In genomic region chr1:61051455-61052392, GRCh38 we compare ENCODE assay signal across 8 cellular contexts. TPM values are rescaled to one million over a fixed set of nuclear protein-coding genes. Genes with fewer than 3 reads are reported as not detected.
DNase-seq lines count a peak whose midpoint lies in the region; ATAC-seq and TF ChIP-seq lines count a peak whose summit lies in the region.

No MANE protein-coding gene starts in this region.

- peak overlapping the region; percentile 66 to 83 (median 77) for H3K4me3 Mint-ChIP-seq in immature natural killer cell

- H3K9ac ChIP-seq in HUES6 (ENCODE audit: low read length) (no peak overlapping the region), smooth muscle cell (ENCODE audit: low read depth) (no peak overlapping the region)

- peak in 3 of 7 donors; percentile 28 to 55 (median 33) for DNase-seq in adrenal gland
- no peak for DNase-seq in immature natural killer cell
- no peak for DNase-seq in smooth muscle cell (lab: John Stamatoyannopoulos, UW; ENCODE audit: unreplicated experiment)
- no peak for DNase-seq in NCI-H2227 (lab: John Stamatoyannopoulos, UW; ENCODE audit: unreplicated experiment)
- no peak for DNase-seq in GDM1 (lab: John Stamatoyannopoulos, UW)

- peaks cover 32% of the 10 kb centered on the region for H3K4me1 ChIP-seq in HUES6 (ENCODE audit: control insufficient read depth, insufficient read depth, low read length)
- peaks cover 11 to 45% of the 10 kb centered on the region in 2 donors for H3K4me1 ChIP-seq in adrenal gland (replicated peaks in 1 of 2)
- H3K4me1 ChIP-seq in smooth muscle cell (ENCODE audit: low read depth), result peaks cover 22% of the 10 kb centered on the region

- H3K36me3 ChIP-seq in HUES6 (ENCODE audit: control insufficient read depth, insufficient read depth, low read length), result no peaks in the 10 kb centered on the region
- H3K36me3 ChIP-seq in adrenal gland (replicated peaks in 1 of 2), result no peaks in the 10 kb centered on the region
- H3K36me3 ChIP-seq in smooth muscle cell (ENCODE audit: low read depth), result no peaks in the 10 kb centered on the region

- intact Hi-C loops in adrenal gland (cut with DNase I), result loop anchor here (5.0 to 10.0 kb wide), 5 partner anchors 133 to 406 kb away; no protein-coding TSS in a partner anchor

- H4K20me1 ChIP-seq in smooth muscle cell (ENCODE audit: low read depth), result no peaks in the 10 kb centered on the region

- H3K4me1 Mint-ChIP-seq in immature natural killer cell, result peaks cover 20 to 44% of the 10 kb centered on the region in 2 donors

- peaks cover 16 to 37% (median 27%) of the 10 kb centered on the region in 3 donors for H3K27me3 Mint-ChIP-seq in immature natural killer cell (ENCODE audit: low read depth in 3 of 3)

- no peaks in the 10 kb centered on the region for H3K9me3 Mint-ChIP-seq in immature natural killer cell

- H3K4me2 ChIP-seq in smooth muscle cell, result peak overlapping the region; percentile 93

- ATAC-seq in GM18873 (IDR thresholded peaks at IDR 0.05; ENCODE audit: low FRiP score, unreplicated experiment) (no peak), HG02884 (IDR thresholded peaks at IDR 0.05; ENCODE audit: unreplicated experiment) (no peak)

- WGBS in adrenal gland, 4 donors, result 73 to 82% (median 76%) methylated on average over 23 to 26 of the region's 26 CpGs
- 9% methylated on average over 26 of the region's 26 CpGs for whole genome bisulfite sequencing in smooth muscle cell (ENCODE audit: low lambda C conversion rate)

- peaks cover 11% of the 10 kb centered on the region for H3F3A ChIP-seq in smooth muscle cell (ENCODE audit: low read depth)

- no peaks in the 10 kb centered on the region for H3K79me2 ChIP-seq in smooth muscle cell (ENCODE audit: low read depth)

- H3K9me3 ChIP-seq in HUES6 (ENCODE audit: control insufficient read depth, insufficient read depth, low read depth, low read length) (no peaks in the 10 kb centered on the region), adrenal gland (replicated peaks in 1 of 3) (no peaks in the 10 kb centered on the region), smooth muscle cell (replicated peaks; ENCODE audit: low read depth) (no peaks in the 10 kb centered on the region)

- no peak overlapping the region for H3K27ac Mint-ChIP-seq in immature natural killer cell

- H2AFZ ChIP-seq in smooth muscle cell (ENCODE audit: low read depth), result no peak overlapping the region

- H3K27me3 ChIP-seq in HUES6 (ENCODE audit: control insufficient read depth, insufficient read depth, low read length), result peaks cover 64% of the 10 kb centered on the region
- H3K27me3 ChIP-seq in adrenal gland, result no peaks in the 10 kb centered on the region
- H3K27me3 ChIP-seq in smooth muscle cell (ENCODE audit: low read depth), result peaks cover 61% of the 10 kb centered on the region

- H3K27ac ChIP-seq in HUES6 (ENCODE audit: low read depth, low read length) (no peak overlapping the region), adrenal gland (peak overlapping the region; percentile 60 to 95 (median 94)), smooth muscle cell (ENCODE audit: low read depth) (no peak overlapping the region)

- TF ChIP-seq POLR2A in adrenal gland (IDR thresholded peaks at IDR 0.05), result no peak

- H3K4me3 ChIP-seq in HUES6 (ENCODE audit: low read depth, low read length) (peak overlapping the region; percentile 62), adrenal gland (peak overlapping the region in 1 of 4 donors; percentile 76), smooth muscle cell (peak overlapping the region; percentile 86)

- no peaks in the 10 kb centered on the region for H3K36me3 Mint-ChIP-seq in immature natural killer cell

- TF ChIP-seq CTCF in adrenal gland (IDR thresholded peaks at IDR 0.05) (no peak), smooth muscle cell (IDR thresholded peaks at IDR 0.05; ENCODE audit: borderline replicate concordance, insufficient read depth, poor library complexity, severe bottlenecking) (no peak)

RNA-seq across cellular contexts. Expression of gene NFIA, which starts 30.6 kb away (rescaled TPM):
- total RNA-seq in adrenal gland (100 to 1,000 TPM in 2 of 8 donors, 10 to 100 TPM in 6; 59.3 to 109 (median 90.2) TPM), smooth muscle cell (5.4 and 6.2 TPM in 2 replicates)
- polyA plus RNA-seq in adrenal gland (10 to 100 TPM; 15.6 to 26.0 (median 25.0) TPM), immature natural killer cell (10 to 100 TPM in 1 of 3 donors, 1 to 10 TPM in 2; 1.7 to 11.5 (median 3.9) TPM), smooth muscle cell (5.0 and 7.6 TPM in 2 replicates)

Comparison
In these comparisons a context has a peak if more than half of its experiments do, and no peak if none do; other contexts are left out.
1. H3K27ac ChIP-seq: peak in adrenal gland (5 of 5); none in HUES6 (single experiment) and smooth muscle cell (single experiment).